ENCODE assay signal across 1 cellular context in genomic region chr20:536426-537012, GRCh38.
TF ChIP-seq lines count a peak whose summit lies in the region.

No MANE protein-coding gene starts in this region.

TF ChIP-seq in IMR-90, 13 proteins besides CTCF, POLR2A, EP300 and RAD21:
- no peak for TF ChIP-seq MXI1 (IDR thresholded peaks at IDR 0.05; ENCODE audit: borderline replicate concordance, low read depth, low read length)
- no peak for TF ChIP-seq RFX5 (IDR thresholded peaks at IDR 0.05; ENCODE audit: low read depth, low read length)
- TF ChIP-seq SMC3 (IDR thresholded peaks at IDR 0.05; ENCODE audit: low read depth, low read length): no peak
- TF ChIP-seq USF2 (IDR thresholded peaks at IDR 0.05; ENCODE audit: low read depth, low read length): no peak
- TF ChIP-seq NFE2L2 (IDR thresholded peaks at IDR 0.05; ENCODE audit: low read depth, low read length): no peak
